In the genomic region with DNA sequence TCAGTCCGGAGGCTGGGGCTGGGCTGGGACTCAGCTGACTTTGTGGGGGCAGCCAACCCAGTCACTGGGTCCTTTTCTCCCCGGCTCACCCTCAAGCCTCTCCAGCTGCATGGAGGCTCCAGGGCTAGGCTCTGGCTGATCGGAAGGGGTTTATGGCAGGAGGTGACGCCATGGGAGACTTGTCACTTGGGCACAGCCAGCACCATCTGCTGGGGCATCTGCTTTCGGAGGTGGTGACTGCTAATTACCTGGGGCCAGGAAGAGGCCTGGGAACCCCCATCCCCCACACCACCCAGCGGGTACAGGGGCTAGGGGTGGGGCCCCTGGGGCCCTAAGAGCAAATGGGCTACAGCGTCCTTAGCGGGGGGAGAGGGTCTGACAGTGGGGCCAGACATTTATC, we compare ENCODE assay signal across 13 cellular contexts. TPM values are rescaled to one million over a fixed set of nuclear protein-coding genes. Genes with fewer than 3 reads are reported as not detected.
DNase-seq lines count a peak whose midpoint lies in the region; TF ChIP-seq lines count a peak whose summit lies in the region.
"Had no signal": no experiment of that assay in that cellular context is flagged by ENCODE, and none has a peak within 500 bp of the region (broad histone marks: within the 10 kb centered on the region; RNA-seq: fewer than 3 reads in every experiment).

No MANE protein-coding gene starts in this region.

- TF ChIP-seq CTCF in brain (conservative IDR thresholded peaks at IDR 0.05), result no peak

- H3K36me3 Mint-ChIP-seq in brain, result peaks cover 11% of the 10 kb centered on the region

- no peak overlapping the region for H3K4me2 ChIP-seq in neuronal stem cell (ENCODE audit: insufficient read depth, low read length, poor library complexity, severe bottlenecking)

- H3K4me3 Mint-ChIP-seq in brain, result peak overlapping the region; percentile 20 to 86 (median 74)

- peak overlapping the region; percentile 93 for H3K18ac ChIP-seq in neuronal stem cell (ENCODE audit: low read length)

- peaks cover 6 to 9% of the 10 kb centered on the region in 2 donors for H3K36me3 ChIP-seq in neuronal stem cell (replicated peaks in 1 of 2; ENCODE audit: control insufficient read depth in 2 of 2, insufficient read depth in 2 of 2, low read length in 2 of 2)

- H3K27ac Mint-ChIP-seq in brain, result peak overlapping the region in 4 of 5 experiments; percentile 34 to 72 (median 66)

- H2BK12ac ChIP-seq in neuronal stem cell (ENCODE audit: low read length), result peak overlapping the region; percentile 24

- peak overlapping the region; percentile 86 for H3K23ac ChIP-seq in neuronal stem cell (ENCODE audit: low read depth, low read length, poor library complexity)

- no peak overlapping the region for H3K9ac ChIP-seq in neuronal stem cell (ENCODE audit: low read depth, low read length, poor library complexity)

- no peak overlapping the region for H3K4me3 ChIP-seq in neuronal stem cell (ENCODE audit: low read length in 2 of 2)
- H3K4me3 ChIP-seq: body of pancreas, K562 had no signal

- peak overlapping the region; percentile 67 for H3K14ac ChIP-seq in neuronal stem cell (ENCODE audit: low read length)

- H3K4me1 Mint-ChIP-seq in brain, result peaks cover 50% of the 10 kb centered on the region

- H2BK15ac ChIP-seq in neuronal stem cell (ENCODE audit: low read length), result peak overlapping the region; percentile 97

- no peak overlapping the region for H4K8ac ChIP-seq in neuronal stem cell (ENCODE audit: low read depth, low read length)

- H4K91ac ChIP-seq in neuronal stem cell (ENCODE audit: low read depth, low read length, poor library complexity), result peak overlapping the region; percentile 5

- peaks cover 37 to 60% of the 10 kb centered on the region in 2 donors for H3K4me1 ChIP-seq in neuronal stem cell (ENCODE audit: control insufficient read depth in 2 of 2, insufficient read depth in 1 of 2, low read depth in 1 of 2, low read length in 2 of 2)

- peaks cover 0 to 2% of the 10 kb centered on the region in 2 donors for H3K9me3 ChIP-seq in neuronal stem cell (replicated peaks in 1 of 2; ENCODE audit: control insufficient read depth in 2 of 2, insufficient read depth in 1 of 2, low read depth in 1 of 2, low read length in 2 of 2)
- H3K9me3 ChIP-seq: body of pancreas, testis had no signal

- H3K27ac ChIP-seq in neuronal stem cell (replicated peaks; ENCODE audit: low read length), result no peak overlapping the region
- H3K27ac ChIP-seq: 22Rv1 had no signal

- no peak overlapping the region for H2AFZ ChIP-seq in neuronal stem cell (ENCODE audit: low read length)

- H2AK5ac ChIP-seq in neuronal stem cell (ENCODE audit: low read depth, low read length), result peak overlapping the region; percentile 99

- peaks cover 0 to 2% (median 0%) of the 10 kb centered on the region in 3 experiments for H3K27me3 ChIP-seq in neuronal stem cell (ENCODE audit: control insufficient read depth in 3 of 3, insufficient read depth in 3 of 3, low read depth in 1 of 3, low read length in 3 of 3)
- H3K27me3 ChIP-seq: body of pancreas, testis had no signal

- H3K79me1 ChIP-seq in neuronal stem cell (ENCODE audit: low read depth, low read length), result peaks cover 12% of the 10 kb centered on the region

- H3K27me3 Mint-ChIP-seq in brain, result peaks cover 3% of the 10 kb centered on the region

- no CpG with 5 or more reads among the region's 8 CpGs for WGBS in neuronal stem cell (ENCODE audit: extremely low coverage in 2 of 2, insufficient read length in 2 of 2, insufficient replicate concordance in 1 of 2), 2 donors

- H2BK5ac ChIP-seq in neuronal stem cell (ENCODE audit: low read length), result peak overlapping the region; percentile 96

- peak; percentile 95 for DNase-seq in DMS53 (lab: John Stamatoyannopoulos, UW)
- DNase-seq in DMS53 treated with DMSO at 0.1 percent for 48 hours (lab: John Stamatoyannopoulos, UW; ENCODE audit: unreplicated experiment), result no peak
- peak; percentile 26 for DNase-seq in NAMALWA (ENCODE audit: low spot score)
- DNase-seq in neuronal stem cell (ENCODE audit: low spot score), result no peak
- no peak for DNase-seq in HPDE6-E6E7 (ENCODE audit: extremely low spot score)
- DNase-seq in HuH-7.5 (ENCODE audit: low spot score), result no peak
- DNase-seq in ecto neural progenitor cell (ENCODE audit: low spot score), result no peak
- DNase-seq: body of pancreas, OCI-M1, testis had no signal

- H2BK120ac ChIP-seq in neuronal stem cell (ENCODE audit: low read depth, low read length), result peak overlapping the region; percentile 100

- H3K9me3 Mint-ChIP-seq in brain, result no peaks in the 10 kb centered on the region

- peak overlapping the region; percentile 38 for H3K4ac ChIP-seq in neuronal stem cell (ENCODE audit: low read length)

RNA-seq across cellular contexts. Expression of gene LFNG, which starts 1.5 kb away (rescaled TPM):
- 86.6 TPM for polyA plus RNA-seq in brain (ENCODE audit: insufficient read depth, low read depth, low replicate concordance)
- polyA plus RNA-seq in neuronal stem cell (2013, experiment 1 of 2), result 84.0 TPM
- polyA plus RNA-seq in neuronal stem cell (2013, experiment 2 of 2), result 82.3 TPM

RNA-seq across cellular contexts. Expression of gene BRAT1, which starts 37.2 kb away (rescaled TPM):
- polyA plus RNA-seq in brain (ENCODE audit: insufficient read depth, low read depth, low replicate concordance), result 49.3 TPM
- polyA plus RNA-seq in neuronal stem cell (2013, experiment 1 of 2), result 18.7 TPM
- 18.1 TPM for polyA plus RNA-seq in neuronal stem cell (2013, experiment 2 of 2)

RNA-seq across cellular contexts. Expression of gene IQCE, which starts 40.7 kb away (rescaled TPM):
- polyA plus RNA-seq in brain (ENCODE audit: insufficient read depth, low read depth, low replicate concordance), result 18.0 TPM
- polyA plus RNA-seq in neuronal stem cell (2013, experiment 1 of 2), result 10.4 TPM
- 10.3 TPM for polyA plus RNA-seq in neuronal stem cell (2013, experiment 2 of 2)

RNA-seq across cellular contexts. Expression of gene GRIFIN, which starts 41.9 kb away (rescaled TPM):
- not detected for polyA plus RNA-seq in brain (ENCODE audit: insufficient read depth, low read depth, low replicate concordance)
- not detected for polyA plus RNA-seq in neuronal stem cell (2013, experiment 1 of 2)
- polyA plus RNA-seq in neuronal stem cell (2013, experiment 2 of 2), result not detected
- polyA plus RNA-seq: K562 had no signal

Comparison
In these comparisons a context has a peak if more than half of its experiments do, and no peak if none do; other contexts are left out.
1. DNase-seq: peak in DMS53 (single experiment) and NAMALWA (single experiment); none in DMS53 treated with DMSO at 0.1 percent for 48 hours (single experiment), neuronal stem cell (single experiment), HPDE6-E6E7 (single experiment), HuH-7.5 (single experiment) and ecto neural progenitor cell (single experiment).